8 cellular contexts compared by ENCODE assay signal in the genomic region with DNA sequence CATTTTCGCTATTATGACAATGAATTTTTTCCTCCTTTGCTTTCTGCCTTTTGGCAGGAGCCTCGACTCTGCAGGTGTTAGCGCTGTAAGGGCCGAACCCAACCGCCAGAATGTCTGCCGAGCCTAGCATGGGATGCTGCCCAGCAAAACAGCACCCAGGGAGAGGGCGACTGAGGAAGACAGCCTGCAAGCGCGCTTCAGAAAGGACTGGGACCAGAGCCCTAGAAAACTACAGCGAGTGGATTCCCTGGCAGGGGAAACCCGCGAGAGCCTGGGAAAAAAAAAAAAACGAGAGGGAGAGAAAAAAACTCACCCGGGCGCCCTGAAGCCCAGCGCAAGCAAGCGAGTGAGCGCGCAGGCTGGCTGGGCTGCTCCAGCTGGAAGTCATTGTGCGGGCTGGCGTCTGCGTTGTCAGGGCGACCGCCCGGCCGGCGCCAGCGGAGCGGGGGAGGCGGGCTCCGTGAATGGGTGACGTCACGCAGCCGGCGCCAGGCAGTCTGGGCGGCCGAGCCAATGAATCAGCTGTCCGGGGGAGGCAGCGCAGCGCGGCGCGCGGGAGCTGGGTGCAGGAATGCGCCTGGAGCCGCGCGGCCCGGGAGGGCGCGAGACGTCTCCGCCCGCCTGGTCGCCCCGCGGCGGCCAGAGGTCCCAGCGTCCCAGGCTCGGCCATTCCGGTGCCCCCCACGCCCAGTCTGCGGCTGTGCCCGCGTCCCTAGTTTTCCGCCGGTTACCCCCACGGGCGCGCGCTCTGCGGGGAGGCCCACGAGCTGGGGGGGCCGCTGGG.
DNase-seq lines count a peak whose midpoint lies in the region; ATAC-seq and TF ChIP-seq lines count a peak whose summit lies in the region.

No MANE protein-coding gene starts in this region.

- CTCF ChIA-PET in GM10248 (lab: Yijun Ruan, JAX) = interaction anchor here (1.0 kb wide), 2 partner anchors 11 to 25 kb away, joined by 3 read pairs; no protein-coding TSS in a partner anchor

- TF ChIP-seq CTCF in GM10248 (IDR thresholded peaks at IDR 0.05; ENCODE audit: control extremely low read depth, extremely low read depth, low read depth, missing control alignments) = no peak

- H3K4me1 ChIP-seq in iPS DF 6.9 (ENCODE audit: control insufficient read depth, insufficient read depth, low read length) = peaks cover 4% of the 10 kb centered on the region; the same call in 1 of the 2 replicates

- WGBS in iPS DF 6.9 (ENCODE audit: insufficient coverage, insufficient read length) = no CpG with 5 or more reads among the region's 74 CpGs

- peak; percentile 97 for ATAC-seq in HG02588 (IDR thresholded peaks at IDR 0.05; ENCODE audit: unreplicated experiment)

- H3K27ac ChIP-seq in iPS DF 6.9 (ENCODE audit: low read length) = no peak overlapping the region

- DNase-seq in GM10248 (ENCODE audit: extremely low spot score) (peak; percentile 68), NCI-H1092 (lab: John Stamatoyannopoulos, UW) (peak; percentile 86), SKM-1 treated with dmso at 0.1 percent for 144 hours (lab: John Stamatoyannopoulos, UW; ENCODE audit: unreplicated experiment) (peak; percentile 87), brain pericyte (ENCODE audit: low read depth, low spot score) (peak; percentile 89), iPS DF 6.9 (ENCODE audit: low read depth, low spot score) (peak; percentile 82), retina (peak; percentile 98)
- no peak for DNase-seq in central memory CD4-positive, alpha-beta T cell

- peak overlapping the region; percentile 35; the same call in 1 of the 2 replicates for H3K4me3 ChIP-seq in iPS DF 6.9 (ENCODE audit: low read length)

- H3K36me3 ChIP-seq in iPS DF 6.9 (ENCODE audit: control insufficient read depth, insufficient read depth, low read length) = no peaks in the 10 kb centered on the region

- no peaks in the 10 kb centered on the region for H3K27me3 ChIP-seq in iPS DF 6.9 (ENCODE audit: control insufficient read depth, insufficient read depth, low read length)

- POLR2A ChIA-PET in GM10248 (lab: Yijun Ruan, JAX) = no interaction called here

- no peaks in the 10 kb centered on the region for H3K9me3 ChIP-seq in iPS DF 6.9 (ENCODE audit: control insufficient read depth, insufficient read depth, low read length)
